1 cellular context compared by ENCODE assay signal in the genomic region with DNA sequence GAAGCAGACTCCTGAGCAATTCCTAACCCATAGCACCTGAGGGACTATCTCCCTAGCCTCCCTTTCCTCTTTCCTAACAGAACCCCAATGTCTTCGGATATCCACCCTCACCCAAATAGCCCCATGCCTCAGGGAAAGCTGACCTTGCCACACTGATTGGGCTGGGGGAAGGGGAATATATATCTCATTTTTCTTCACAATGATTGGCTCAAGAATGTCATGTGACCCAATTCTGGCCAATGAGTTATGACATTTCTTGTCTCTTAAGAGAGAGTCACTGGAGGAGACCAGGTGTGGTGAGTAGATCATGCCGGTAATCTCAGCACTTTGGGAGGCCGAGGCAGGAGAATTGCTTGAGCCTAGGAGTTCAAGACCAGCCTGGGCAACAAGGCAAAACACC.
A peak's percentile ranks its signal among the peaks of the same experiment; 100 is the strongest.
TF ChIP-seq lines count a peak whose summit lies in the region.

No MANE protein-coding gene starts in this region.

TF ChIP-seq in K562, 482 proteins besides CTCF, POLR2A, EP300 and RAD21 (continued from another document and continues in another):
- 0 out of 4 replicates have a peak, but pooled peaks of 1 of the 2 experiments have one; percentile 6 for TF ChIP-seq NRF1 (conservative IDR thresholded peaks at IDR 0.05 in 1 of 2, IDR thresholded peaks at IDR 0.05 in 1 of 2)
- TF ChIP-seq RHOXF2B (CRISPR knock-in tag; conservative IDR thresholded peaks at IDR 0.05) = no peak
- TF ChIP-seq, protein P1, sequence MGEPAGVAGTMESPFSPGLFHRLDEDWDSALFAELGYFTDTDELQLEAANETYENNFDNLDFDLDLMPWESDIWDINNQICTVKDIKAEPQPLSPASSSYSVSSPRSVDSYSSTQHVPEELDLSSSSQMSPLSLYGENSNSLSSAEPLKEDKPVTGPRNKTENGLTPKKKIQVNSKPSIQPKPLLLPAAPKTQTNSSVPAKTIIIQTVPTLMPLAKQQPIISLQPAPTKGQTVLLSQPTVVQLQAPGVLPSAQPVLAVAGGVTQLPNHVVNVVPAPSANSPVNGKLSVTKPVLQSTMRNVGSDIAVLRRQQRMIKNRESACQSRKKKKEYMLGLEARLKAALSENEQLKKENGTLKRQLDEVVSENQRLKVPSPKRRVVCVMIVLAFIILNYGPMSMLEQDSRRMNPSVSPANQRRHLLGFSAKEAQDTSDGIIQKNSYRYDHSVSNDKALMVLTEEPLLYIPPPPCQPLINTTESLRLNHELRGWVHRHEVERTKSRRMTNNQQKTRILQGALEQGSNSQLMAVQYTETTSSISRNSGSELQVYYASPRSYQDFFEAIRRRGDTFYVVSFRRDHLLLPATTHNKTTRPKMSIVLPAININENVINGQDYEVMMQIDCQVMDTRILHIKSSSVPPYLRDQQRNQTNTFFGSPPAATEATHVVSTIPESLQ (CRISPR knock-in tag; IDR thresholded peaks at IDR 0.05) = no peak
- TF ChIP-seq JUN (IDR thresholded peaks at IDR 0.05; ENCODE audit: borderline replicate concordance, low read depth, low read length) = no peak
- TF ChIP-seq JUN (CRISPR knock-in tag; IDR thresholded peaks at IDR 0.05; ENCODE audit: borderline replicate concordance) = no peak
- no peak for TF ChIP-seq ZNF324 (CRISPR knock-in tag; IDR thresholded peaks at IDR 0.05)
- TF ChIP-seq MEF2D (tag; conservative IDR thresholded peaks at IDR 0.05; ENCODE audit: low read depth) = no peak
- TF ChIP-seq, protein P2, sequence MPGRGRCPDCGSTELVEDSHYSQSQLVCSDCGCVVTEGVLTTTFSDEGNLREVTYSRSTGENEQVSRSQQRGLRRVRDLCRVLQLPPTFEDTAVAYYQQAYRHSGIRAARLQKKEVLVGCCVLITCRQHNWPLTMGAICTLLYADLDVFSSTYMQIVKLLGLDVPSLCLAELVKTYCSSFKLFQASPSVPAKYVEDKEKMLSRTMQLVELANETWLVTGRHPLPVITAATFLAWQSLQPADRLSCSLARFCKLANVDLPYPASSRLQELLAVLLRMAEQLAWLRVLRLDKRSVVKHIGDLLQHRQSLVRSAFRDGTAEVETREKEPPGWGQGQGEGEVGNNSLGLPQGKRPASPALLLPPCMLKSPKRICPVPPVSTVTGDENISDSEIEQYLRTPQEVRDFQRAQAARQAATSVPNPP (IDR thresholded peaks at IDR 0.05; ENCODE audit: borderline replicate concordance, insufficient read depth, insufficient read length) = no peak
- no peak for TF ChIP-seq ZNF507 (tag; conservative IDR thresholded peaks at IDR 0.05)
- TF ChIP-seq ZC3H11A (IDR thresholded peaks at IDR 0.05; ENCODE audit: low read depth, low read length) = no peak
- TF ChIP-seq, protein P3, sequence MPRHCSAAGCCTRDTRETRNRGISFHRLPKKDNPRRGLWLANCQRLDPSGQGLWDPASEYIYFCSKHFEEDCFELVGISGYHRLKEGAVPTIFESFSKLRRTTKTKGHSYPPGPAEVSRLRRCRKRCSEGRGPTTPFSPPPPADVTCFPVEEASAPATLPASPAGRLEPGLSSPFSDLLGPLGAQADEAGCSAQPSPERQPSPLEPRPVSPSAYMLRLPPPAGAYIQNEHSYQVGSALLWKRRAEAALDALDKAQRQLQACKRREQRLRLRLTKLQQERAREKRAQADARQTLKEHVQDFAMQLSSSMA (CRISPR knock-in tag; IDR thresholded peaks at IDR 0.05) = no peak
- TF ChIP-seq CBFA2T2 (conservative IDR thresholded peaks at IDR 0.05) = peak; percentile 71
- TF ChIP-seq CBX3 (IDR thresholded peaks at IDR 0.05; ENCODE audit: borderline replicate concordance in 1 of 2, low read length in 2 of 2) = no peak
- TF ChIP-seq, protein P4, sequence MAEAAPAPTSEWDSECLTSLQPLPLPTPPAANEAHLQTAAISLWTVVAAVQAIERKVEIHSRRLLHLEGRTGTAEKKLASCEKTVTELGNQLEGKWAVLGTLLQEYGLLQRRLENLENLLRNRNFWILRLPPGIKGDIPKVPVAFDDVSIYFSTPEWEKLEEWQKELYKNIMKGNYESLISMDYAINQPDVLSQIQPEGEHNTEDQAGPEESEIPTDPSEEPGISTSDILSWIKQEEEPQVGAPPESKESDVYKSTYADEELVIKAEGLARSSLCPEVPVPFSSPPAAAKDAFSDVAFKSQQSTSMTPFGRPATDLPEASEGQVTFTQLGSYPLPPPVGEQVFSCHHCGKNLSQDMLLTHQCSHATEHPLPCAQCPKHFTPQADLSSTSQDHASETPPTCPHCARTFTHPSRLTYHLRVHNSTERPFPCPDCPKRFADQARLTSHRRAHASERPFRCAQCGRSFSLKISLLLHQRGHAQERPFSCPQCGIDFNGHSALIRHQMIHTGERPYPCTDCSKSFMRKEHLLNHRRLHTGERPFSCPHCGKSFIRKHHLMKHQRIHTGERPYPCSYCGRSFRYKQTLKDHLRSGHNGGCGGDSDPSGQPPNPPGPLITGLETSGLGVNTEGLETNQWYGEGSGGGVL (CRISPR knock-in tag; IDR thresholded peaks at IDR 0.05) = no peak
- TF ChIP-seq ZBTB1 (CRISPR knock-in tag; IDR thresholded peaks at IDR 0.05; ENCODE audit: borderline replicate concordance, low read depth) = no peak
- no peak for TF ChIP-seq GABPA (tag; conservative IDR thresholded peaks at IDR 0.05; ENCODE audit: low read depth)
- TF ChIP-seq RBM25 (IDR thresholded peaks at IDR 0.05; ENCODE audit: low read depth, low read length, severe bottlenecking) = peak; percentile 47
- TF ChIP-seq, protein P5, sequence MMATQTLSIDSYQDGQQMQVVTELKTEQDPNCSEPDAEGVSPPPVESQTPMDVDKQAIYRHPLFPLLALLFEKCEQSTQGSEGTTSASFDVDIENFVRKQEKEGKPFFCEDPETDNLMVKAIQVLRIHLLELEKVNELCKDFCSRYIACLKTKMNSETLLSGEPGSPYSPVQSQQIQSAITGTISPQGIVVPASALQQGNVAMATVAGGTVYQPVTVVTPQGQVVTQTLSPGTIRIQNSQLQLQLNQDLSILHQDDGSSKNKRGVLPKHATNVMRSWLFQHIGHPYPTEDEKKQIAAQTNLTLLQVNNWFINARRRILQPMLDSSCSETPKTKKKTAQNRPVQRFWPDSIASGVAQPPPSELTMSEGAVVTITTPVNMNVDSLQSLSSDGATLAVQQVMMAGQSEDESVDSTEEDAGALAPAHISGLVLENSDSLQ (IDR thresholded peaks at IDR 0.05) = peak; percentile 63; the same call in 1 of the 2 replicates
- TF ChIP-seq FOXM1 (IDR thresholded peaks at IDR 0.05; ENCODE audit: low read depth) = no peak
- TF ChIP-seq FOXM1 (CRISPR knock-in tag; IDR thresholded peaks at IDR 0.05; ENCODE audit: low read depth) = no peak
- peak; percentile 98 for TF ChIP-seq TOE1 (IDR thresholded peaks at IDR 0.05; ENCODE audit: borderline replicate concordance)
- TF ChIP-seq TOE1 (CRISPR knock-in tag; IDR thresholded peaks at IDR 0.05; ENCODE audit: borderline replicate concordance, low read depth) = no peak
- TF ChIP-seq, protein P6, sequence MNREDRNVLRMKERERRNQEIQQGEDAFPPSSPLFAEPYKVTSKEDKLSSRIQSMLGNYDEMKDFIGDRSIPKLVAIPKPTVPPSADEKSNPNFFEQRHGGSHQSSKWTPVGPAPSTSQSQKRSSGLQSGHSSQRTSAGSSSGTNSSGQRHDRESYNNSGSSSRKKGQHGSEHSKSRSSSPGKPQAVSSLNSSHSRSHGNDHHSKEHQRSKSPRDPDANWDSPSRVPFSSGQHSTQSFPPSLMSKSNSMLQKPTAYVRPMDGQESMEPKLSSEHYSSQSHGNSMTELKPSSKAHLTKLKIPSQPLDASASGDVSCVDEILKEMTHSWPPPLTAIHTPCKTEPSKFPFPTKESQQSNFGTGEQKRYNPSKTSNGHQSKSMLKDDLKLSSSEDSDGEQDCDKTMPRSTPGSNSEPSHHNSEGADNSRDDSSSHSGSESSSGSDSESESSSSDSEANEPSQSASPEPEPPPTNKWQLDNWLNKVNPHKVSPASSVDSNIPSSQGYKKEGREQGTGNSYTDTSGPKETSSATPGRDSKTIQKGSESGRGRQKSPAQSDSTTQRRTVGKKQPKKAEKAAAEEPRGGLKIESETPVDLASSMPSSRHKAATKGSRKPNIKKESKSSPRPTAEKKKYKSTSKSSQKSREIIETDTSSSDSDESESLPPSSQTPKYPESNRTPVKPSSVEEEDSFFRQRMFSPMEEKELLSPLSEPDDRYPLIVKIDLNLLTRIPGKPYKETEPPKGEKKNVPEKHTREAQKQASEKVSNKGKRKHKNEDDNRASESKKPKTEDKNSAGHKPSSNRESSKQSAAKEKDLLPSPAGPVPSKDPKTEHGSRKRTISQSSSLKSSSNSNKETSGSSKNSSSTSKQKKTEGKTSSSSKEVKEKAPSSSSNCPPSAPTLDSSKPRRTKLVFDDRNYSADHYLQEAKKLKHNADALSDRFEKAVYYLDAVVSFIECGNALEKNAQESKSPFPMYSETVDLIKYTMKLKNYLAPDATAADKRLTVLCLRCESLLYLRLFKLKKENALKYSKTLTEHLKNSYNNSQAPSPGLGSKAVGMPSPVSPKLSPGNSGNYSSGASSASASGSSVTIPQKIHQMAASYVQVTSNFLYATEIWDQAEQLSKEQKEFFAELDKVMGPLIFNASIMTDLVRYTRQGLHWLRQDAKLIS (CRISPR knock-in tag; IDR thresholded peaks at IDR 0.05) = no peak
- TF ChIP-seq SETDB1 (IDR thresholded peaks at IDR 0.05; ENCODE audit: low read length) = no peak
- no peak for TF ChIP-seq ZKSCAN1 (IDR thresholded peaks at IDR 0.05; ENCODE audit: low read depth, low read length)
- no peak for TF ChIP-seq XRCC5 (IDR thresholded peaks at IDR 0.05; ENCODE audit: low read depth, low read length)
- peak; percentile 58 for TF ChIP-seq MEIS2 (IDR thresholded peaks at IDR 0.05; ENCODE audit: partially characterized antibody)
- no peak for TF ChIP-seq HSF4 (CRISPR knock-in tag; IDR thresholded peaks at IDR 0.05; ENCODE audit: borderline replicate concordance)
- no peak for TF ChIP-seq NFIX (CRISPR knock-in tag; IDR thresholded peaks at IDR 0.05; ENCODE audit: low read depth)
- TF ChIP-seq GATA2 (CRISPR knock-in tag; IDR thresholded peaks at IDR 0.05) = no peak
- TF ChIP-seq SAFB2 (IDR thresholded peaks at IDR 0.05; ENCODE audit: borderline replicate concordance, low read depth, low read length, severe bottlenecking) = no peak
- no peak for TF ChIP-seq CBX8 (IDR thresholded peaks at IDR 0.05; ENCODE audit: borderline replicate concordance, extremely low read depth, low read depth, low read length, poor library complexity, severe bottlenecking)
- TF ChIP-seq NR2C1 (IDR thresholded peaks at IDR 0.05) = no peak
- no peak for TF ChIP-seq NR2C1 (tag; IDR thresholded peaks at IDR 0.05)
- no peak for TF ChIP-seq ARID2 (IDR thresholded peaks at IDR 0.05)
- no peak for TF ChIP-seq NR2F6 (CRISPR knock-in tag; IDR thresholded peaks at IDR 0.05)
- TF ChIP-seq ZNF24 (IDR thresholded peaks at IDR 0.05) = no peak
- TF ChIP-seq, protein P7, sequence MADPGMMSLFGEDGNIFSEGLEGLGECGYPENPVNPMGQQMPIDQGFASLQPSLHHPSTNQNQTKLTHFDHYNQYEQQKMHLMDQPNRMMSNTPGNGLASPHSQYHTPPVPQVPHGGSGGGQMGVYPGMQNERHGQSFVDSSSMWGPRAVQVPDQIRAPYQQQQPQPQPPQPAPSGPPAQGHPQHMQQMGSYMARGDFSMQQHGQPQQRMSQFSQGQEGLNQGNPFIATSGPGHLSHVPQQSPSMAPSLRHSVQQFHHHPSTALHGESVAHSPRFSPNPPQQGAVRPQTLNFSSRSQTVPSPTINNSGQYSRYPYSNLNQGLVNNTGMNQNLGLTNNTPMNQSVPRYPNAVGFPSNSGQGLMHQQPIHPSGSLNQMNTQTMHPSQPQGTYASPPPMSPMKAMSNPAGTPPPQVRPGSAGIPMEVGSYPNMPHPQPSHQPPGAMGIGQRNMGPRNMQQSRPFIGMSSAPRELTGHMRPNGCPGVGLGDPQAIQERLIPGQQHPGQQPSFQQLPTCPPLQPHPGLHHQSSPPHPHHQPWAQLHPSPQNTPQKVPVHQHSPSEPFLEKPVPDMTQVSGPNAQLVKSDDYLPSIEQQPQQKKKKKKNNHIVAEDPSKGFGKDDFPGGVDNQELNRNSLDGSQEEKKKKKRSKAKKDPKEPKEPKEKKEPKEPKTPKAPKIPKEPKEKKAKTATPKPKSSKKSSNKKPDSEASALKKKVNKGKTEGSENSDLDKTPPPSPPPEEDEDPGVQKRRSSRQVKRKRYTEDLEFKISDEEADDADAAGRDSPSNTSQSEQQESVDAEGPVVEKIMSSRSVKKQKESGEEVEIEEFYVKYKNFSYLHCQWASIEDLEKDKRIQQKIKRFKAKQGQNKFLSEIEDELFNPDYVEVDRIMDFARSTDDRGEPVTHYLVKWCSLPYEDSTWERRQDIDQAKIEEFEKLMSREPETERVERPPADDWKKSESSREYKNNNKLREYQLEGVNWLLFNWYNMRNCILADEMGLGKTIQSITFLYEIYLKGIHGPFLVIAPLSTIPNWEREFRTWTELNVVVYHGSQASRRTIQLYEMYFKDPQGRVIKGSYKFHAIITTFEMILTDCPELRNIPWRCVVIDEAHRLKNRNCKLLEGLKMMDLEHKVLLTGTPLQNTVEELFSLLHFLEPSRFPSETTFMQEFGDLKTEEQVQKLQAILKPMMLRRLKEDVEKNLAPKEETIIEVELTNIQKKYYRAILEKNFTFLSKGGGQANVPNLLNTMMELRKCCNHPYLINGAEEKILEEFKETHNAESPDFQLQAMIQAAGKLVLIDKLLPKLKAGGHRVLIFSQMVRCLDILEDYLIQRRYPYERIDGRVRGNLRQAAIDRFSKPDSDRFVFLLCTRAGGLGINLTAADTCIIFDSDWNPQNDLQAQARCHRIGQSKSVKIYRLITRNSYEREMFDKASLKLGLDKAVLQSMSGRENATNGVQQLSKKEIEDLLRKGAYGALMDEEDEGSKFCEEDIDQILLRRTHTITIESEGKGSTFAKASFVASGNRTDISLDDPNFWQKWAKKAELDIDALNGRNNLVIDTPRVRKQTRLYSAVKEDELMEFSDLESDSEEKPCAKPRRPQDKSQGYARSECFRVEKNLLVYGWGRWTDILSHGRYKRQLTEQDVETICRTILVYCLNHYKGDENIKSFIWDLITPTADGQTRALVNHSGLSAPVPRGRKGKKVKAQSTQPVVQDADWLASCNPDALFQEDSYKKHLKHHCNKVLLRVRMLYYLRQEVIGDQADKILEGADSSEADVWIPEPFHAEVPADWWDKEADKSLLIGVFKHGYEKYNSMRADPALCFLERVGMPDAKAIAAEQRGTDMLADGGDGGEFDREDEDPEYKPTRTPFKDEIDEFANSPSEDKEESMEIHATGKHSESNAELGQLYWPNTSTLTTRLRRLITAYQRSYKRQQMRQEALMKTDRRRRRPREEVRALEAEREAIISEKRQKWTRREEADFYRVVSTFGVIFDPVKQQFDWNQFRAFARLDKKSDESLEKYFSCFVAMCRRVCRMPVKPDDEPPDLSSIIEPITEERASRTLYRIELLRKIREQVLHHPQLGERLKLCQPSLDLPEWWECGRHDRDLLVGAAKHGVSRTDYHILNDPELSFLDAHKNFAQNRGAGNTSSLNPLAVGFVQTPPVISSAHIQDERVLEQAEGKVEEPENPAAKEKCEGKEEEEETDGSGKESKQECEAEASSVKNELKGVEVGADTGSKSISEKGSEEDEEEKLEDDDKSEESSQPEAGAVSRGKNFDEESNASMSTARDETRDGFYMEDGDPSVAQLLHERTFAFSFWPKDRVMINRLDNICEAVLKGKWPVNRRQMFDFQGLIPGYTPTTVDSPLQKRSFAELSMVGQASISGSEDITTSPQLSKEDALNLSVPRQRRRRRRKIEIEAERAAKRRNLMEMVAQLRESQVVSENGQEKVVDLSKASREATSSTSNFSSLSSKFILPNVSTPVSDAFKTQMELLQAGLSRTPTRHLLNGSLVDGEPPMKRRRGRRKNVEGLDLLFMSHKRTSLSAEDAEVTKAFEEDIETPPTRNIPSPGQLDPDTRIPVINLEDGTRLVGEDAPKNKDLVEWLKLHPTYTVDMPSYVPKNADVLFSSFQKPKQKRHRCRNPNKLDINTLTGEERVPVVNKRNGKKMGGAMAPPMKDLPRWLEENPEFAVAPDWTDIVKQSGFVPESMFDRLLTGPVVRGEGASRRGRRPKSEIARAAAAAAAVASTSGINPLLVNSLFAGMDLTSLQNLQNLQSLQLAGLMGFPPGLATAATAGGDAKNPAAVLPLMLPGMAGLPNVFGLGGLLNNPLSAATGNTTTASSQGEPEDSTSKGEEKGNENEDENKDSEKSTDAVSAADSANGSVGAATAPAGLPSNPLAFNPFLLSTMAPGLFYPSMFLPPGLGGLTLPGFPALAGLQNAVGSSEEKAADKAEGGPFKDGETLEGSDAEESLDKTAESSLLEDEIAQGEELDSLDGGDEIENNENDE (IDR thresholded peaks at IDR 0.05; ENCODE audit: low read depth, low read length) = no peak
- TF ChIP-seq SP1 (CRISPR knock-in tag; IDR thresholded peaks at IDR 0.05) = no peak
